In genomic region chr11:64407221-64407620, GRCh38 we compare ENCODE assay signal across 25 cellular contexts.
"Had no signal": no experiment of that assay in that cellular context is flagged by ENCODE, and none has a peak within 500 bp of the region (broad histone marks: within the 10 kb centered on the region; RNA-seq: fewer than 3 reads in every experiment).

No MANE protein-coding gene starts in this region.

- FAIRE-seq: endothelial cell of umbilical vein, pancreas had no signal

- H3K27me3 ChIP-seq: heart left ventricle, pancreas, testis, transverse colon, uterus had no signal

- H3K4me1 Mint-ChIP-seq: activated B cell treated with CpG ODN at 0.5 μM for 24 hours had no signal

- H3K4me3 Mint-ChIP-seq: activated B cell treated with CpG ODN at 0.5 μM for 24 hours; activated naive CD8-positive, alpha-beta T cell; effector memory CD8-positive, alpha-beta T cell; natural killer cell; T-helper 2 cell treated with Interferon-gamma antibody and Interleukin-4, amounts not matched to agents 5 μg/mL and 100 μg/mL, for 36 hours had no signal

- H3K4me3 ChIP-seq: heart left ventricle, pancreas, prostate gland, skin epidermis, testis, transverse colon, uterus had no signal

- H3K27me3 Mint-ChIP-seq: activated naive CD8-positive, alpha-beta T cell had no signal

- H3K27ac Mint-ChIP-seq: activated B cell treated with CpG ODN at 0.5 μM for 24 hours; activated naive CD8-positive, alpha-beta T cell; effector memory CD8-positive, alpha-beta T cell; natural killer cell; T-helper 2 cell treated with Interferon-gamma antibody and Interleukin-4, amounts not matched to agents 5 μg/mL and 100 μg/mL, for 36 hours had no signal

- ATAC-seq: effector memory CD8-positive, alpha-beta T cell; natural killer cell; stimulated activated naive CD8-positive, alpha-beta T cell treated with anti-CD3 and anti-CD28 coated beads, Interleukin-15, Interleukin-2, amounts not matched to agents 100 U/mL and 50 U/mL, for 24 hours had no signal

- H3K36me3 ChIP-seq: heart left ventricle, pancreas, prostate gland, transverse colon, uterus had no signal

- H3K9me3 Mint-ChIP-seq: activated B cell treated with CpG ODN at 0.5 μM for 24 hours; effector memory CD8-positive, alpha-beta T cell; natural killer cell; T-helper 2 cell treated with Interferon-gamma antibody and Interleukin-4, amounts not matched to agents 5 μg/mL and 100 μg/mL, for 36 hours had no signal

- H3K9me3 ChIP-seq: heart left ventricle, pancreas, prostate gland, testis, transverse colon, uterus had no signal

- DNase-seq: activated B cell treated with CpG ODN at 0.5 μM for 24 hours; activated CD4-positive, alpha-beta T cell treated with anti-CD3 and anti-CD28 coated beads, Interleukin-2, amount 50 U/mL, for 1 hour; activated effector memory CD4-positive, alpha-beta T cell treated with Interleukin-2 at 50 U/mL for 16 hours; activated naive CD4-positive, alpha-beta T cell treated with Interleukin-2 at 50 U/mL for 16 hours; activated T-cell treated with anti-CD3 and anti-CD28 coated beads for 4 hours; anterior cingulate cortex; cortex of kidney; effector memory CD8-positive, alpha-beta T cell; foreskin fibroblast; heart left ventricle; natural killer cell; nucleus accumbens; pancreas; retina; stimulated activated CD4-positive, alpha-beta T cell treated with anti-CD3 and anti-CD28 coated beads, Interleukin-12 subunit alpha, Interleukin-12 subunit beta, amount 100 ng/mL, for 4 hours; stimulated activated CD4-positive, alpha-beta T cell treated with anti-CD3 and anti-CD28 coated beads, Interleukin-4, amount 100 ng/mL, for 1 hour; stimulated activated naive CD8-positive, alpha-beta T cell treated with anti-CD3 and anti-CD28 coated beads, Interleukin-15, Interleukin-2, amounts not matched to agents 100 U/mL and 50 U/mL, for 24 hours; testis; transverse colon; uterus had no signal

- H3K4me1 ChIP-seq: pancreas, prostate gland had no signal

- H3K27ac ChIP-seq: pancreas, prostate gland, skin epidermis, testis, uterus had no signal

- H3K36me3 Mint-ChIP-seq: activated naive CD8-positive, alpha-beta T cell; natural killer cell had no signal
